In the genomic region with DNA sequence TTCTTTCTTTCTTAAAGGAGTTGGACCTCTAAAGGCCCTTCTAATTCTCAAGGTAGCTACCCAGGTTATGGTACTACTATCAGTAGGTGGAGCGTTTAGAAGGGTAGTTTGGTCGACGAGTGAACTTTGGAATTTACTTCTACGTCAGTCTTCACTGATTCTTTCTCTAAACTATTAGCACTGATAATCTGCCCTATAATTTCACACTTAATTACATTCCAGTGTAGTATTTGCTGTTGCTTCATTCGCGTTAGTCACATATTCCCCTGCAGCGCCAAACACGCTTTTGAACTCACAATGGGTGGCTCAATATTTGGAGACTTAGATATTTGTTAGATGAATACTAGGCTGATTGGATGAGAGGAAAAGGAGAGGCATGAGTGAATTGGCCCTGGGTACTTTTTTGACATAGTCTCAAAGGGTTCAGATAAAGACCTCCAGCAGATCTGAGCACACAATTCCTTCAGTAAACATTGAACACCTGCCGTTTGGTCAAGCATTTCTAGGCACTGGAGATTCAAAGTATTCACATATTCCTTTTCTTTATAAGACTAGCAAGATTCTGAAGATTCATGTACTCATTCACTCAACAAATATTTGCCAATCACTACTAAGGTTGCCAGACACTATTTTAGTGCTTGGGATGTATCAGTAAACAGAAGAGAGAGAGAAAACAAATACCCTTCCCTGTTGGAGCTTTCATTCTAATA, we compare ENCODE assay signal across 8 cellular contexts. TPM values are rescaled to one million over a fixed set of nuclear protein-coding genes. Genes with fewer than 3 reads are reported as not detected.
DNase-seq lines count a peak whose midpoint lies in the region; ATAC-seq and TF ChIP-seq lines count a peak whose summit lies in the region.

No MANE protein-coding gene starts in this region.

- ATAC-seq in HCT116 = peak; percentile 18
- ATAC-seq in mucosa of descending colon = peak; percentile 49

- POLR2A ChIA-PET in HCT116 (lab: Charles Lee) (no interaction called here), OCI-LY7 (lab: Charles Lee) (interaction anchor here (0.5 to 0.7 kb wide), 4 partner anchors 35 to 345 kb away, joined by 3 read pairs; no protein-coding TSS in a partner anchor)

- H3K27ac ChIP-seq in HCT116 (ENCODE audit: low read depth, low read length) (peak overlapping the region; percentile 85), OCI-LY7 (ENCODE audit: low read depth, low read length, poor library complexity, severe bottlenecking) (peak overlapping the region; percentile 14), duodenal mucosa (ENCODE audit: low read depth, low read length) (peak overlapping the region; percentile 98)

- H3K4me1 ChIP-seq in HCT116 (ENCODE audit: control insufficient read depth in 1 of 2, insufficient read depth in 2 of 2, low read length in 2 of 2) (peaks cover 0 to 19% of the 10 kb centered on the region in 2 experiments; a peak in 3 of 4 replicates), OCI-LY7 (ENCODE audit: insufficient read depth, low read length, poor library complexity, severe bottlenecking) (peaks cover 25% of the 10 kb centered on the region), duodenal mucosa (ENCODE audit: control insufficient read depth in 1 of 2, insufficient read depth in 2 of 2, low read length in 2 of 2) (peaks cover 16 to 34% of the 10 kb centered on the region in 2 donors), mucosa of descending colon (ENCODE audit: low read depth) (peaks cover 29% of the 10 kb centered on the region)

- H3K4me2 ChIP-seq in HCT116 (ENCODE audit: low read length) (peak overlapping the region; percentile 81), OCI-LY7 (ENCODE audit: low read length) (peak overlapping the region; percentile 91)

- TF ChIP-seq RAD21 in HCT116 (IDR thresholded peaks at IDR 0.05; ENCODE audit: low read depth) = no peak

- H4K20me1 ChIP-seq in HCT116 (ENCODE audit: insufficient read depth) (peaks cover 18% of the 10 kb centered on the region), OCI-LY7 (ENCODE audit: insufficient read depth, low read length) (peaks cover 21% of the 10 kb centered on the region)

- no peaks in the 10 kb centered on the region for H3K36me3 ChIP-seq in HCT116 (ENCODE audit: control insufficient read depth in 1 of 2, insufficient read depth in 2 of 2, low read length in 2 of 2)
- no peaks in the 10 kb centered on the region; the same call in 1 of the 2 replicates for H3K36me3 ChIP-seq in OCI-LY7 (ENCODE audit: insufficient read depth, low read length)
- H3K36me3 ChIP-seq in duodenal mucosa (ENCODE audit: control insufficient read depth in 1 of 2, insufficient read depth in 2 of 2, low read length in 2 of 2) = no peaks in the 10 kb centered on the region
- no peaks in the 10 kb centered on the region for H3K36me3 ChIP-seq in mucosa of descending colon (ENCODE audit: low read depth)

- peak; percentile 45 for DNase-seq in COLO668 (lab: John Stamatoyannopoulos, UW; ENCODE audit: unreplicated experiment)
- no peak for DNase-seq in HCT116 (ENCODE audit: low read depth, low spot score)
- DNase-seq in OCI-LY7 (ENCODE audit: low spot score) = no peak
- no peak for DNase-seq in mucosa of descending colon
- DNase-seq in KBM-7 = no peak
- no peak for DNase-seq in amniotic stem cell (lab: John Stamatoyannopoulos, UW)
- DNase-seq in globus pallidus (ENCODE audit: low spot score) = no peak

- H3K9me2 ChIP-seq in HCT116 (ENCODE audit: insufficient read depth) = no peaks in the 10 kb centered on the region
- H3K9me2 ChIP-seq in OCI-LY7 (ENCODE audit: insufficient read depth, low read length) = no peaks in the 10 kb centered on the region

- TSS peak; percentile 79 for BruUV-seq in HCT116 (replicated peaks; lab: Mats Ljungman, UMichigan)
- BruUV-seq in OCI-LY7 (replicated peaks; lab: Mats Ljungman, UMichigan) = TSS peak; percentile 90

- CTCF ChIA-PET in HCT116 (lab: Charles Lee) (no interaction called here), OCI-LY7 (lab: Charles Lee; ENCODE audit: unreplicated experiment) (no interaction called here)

- TF ChIP-seq POLR2A in HCT116 (IDR thresholded peaks at IDR 0.05; ENCODE audit: borderline replicate concordance, extremely low read depth, insufficient read depth, insufficient read length) = no peak

- H3K79me2 ChIP-seq in HCT116 (ENCODE audit: insufficient read depth, low read length) (peaks cover 45% of the 10 kb centered on the region), OCI-LY7 (ENCODE audit: insufficient read depth, low read depth, low read length) (peaks cover 47% of the 10 kb centered on the region)

- H3K27me3 ChIP-seq in HCT116 (ENCODE audit: insufficient read depth, low read length) (no peaks in the 10 kb centered on the region), duodenal mucosa (ENCODE audit: control insufficient read depth in 1 of 2, insufficient read depth in 2 of 2, low read length in 2 of 2) (no peaks in the 10 kb centered on the region)

- H3K9ac ChIP-seq in HCT116 (ENCODE audit: low read length) = peak overlapping the region; percentile 71
- peak overlapping the region; percentile 92 to 98 for H3K9ac ChIP-seq in duodenal mucosa (ENCODE audit: low read depth in 1 of 2, low read length in 2 of 2)

- H3K9me3 ChIP-seq in HCT116 (ENCODE audit: control insufficient read depth in 1 of 2, insufficient read depth in 1 of 2, low read depth in 1 of 2, low read length in 2 of 2) (no peaks in the 10 kb centered on the region), OCI-LY7 (ENCODE audit: low read length) (no peaks in the 10 kb centered on the region), duodenal mucosa (ENCODE audit: control insufficient read depth in 1 of 2, low read length in 2 of 2) (no peaks in the 10 kb centered on the region), mucosa of descending colon (no peaks in the 10 kb centered on the region)

- H3K4me3 ChIP-seq in HCT116 (replicated peaks in 1 of 2; ENCODE audit: low read depth in 1 of 2, low read length in 2 of 2) (peak overlapping the region; percentile 64 to 95), OCI-LY7 (ENCODE audit: low read depth, low read length, poor library complexity, severe bottlenecking) (peak overlapping the region; percentile 97), duodenal mucosa (ENCODE audit: low read depth in 1 of 2, low read length in 2 of 2) (peak overlapping the region; percentile 92 to 93), mucosa of descending colon (peak overlapping the region; percentile 96)

- intact Hi-C loops in HCT116 (cut with micrococcal nuclease) = loop anchor here (5.0 kb wide), 1 partner anchor 121 kb away; a partner anchor contains a TSS
- intact Hi-C loops in OCI-LY7 (cut with micrococcal nuclease; ENCODE audit: unreplicated experiment) = loop anchor here (2.0 to 10.0 kb wide), 3 partner anchors 121 to 429 kb away; a partner anchor contains a TSS
- intact Hi-C loops in mucosa of descending colon (cut with DNase I, micrococcal nuclease) = loop anchor here in 1 of 2 donors (2.0 kb wide), 1 partner anchor 21 kb away; no protein-coding TSS in a partner anchor

- in situ Hi-C loops in KBM-7 (cut with MboI; ENCODE audit: low pct_unique_long_range_greater_than_20kb, low sequenced_read_pairs) = loop anchor here (25.0 kb wide), 1 partner anchor 401 kb away; a partner anchor contains a TSS

- RAD21 ChIA-PET in HCT116 (lab: Charles Lee; ENCODE audit: low non-redundant PET in 1 of 2, low total read pairs in 2 of 2, uncharacterized antibody in 2 of 2, unreplicated experiment in 2 of 2) = no interaction called here

- peak overlapping the region; percentile 10 for H2AFZ ChIP-seq in HCT116 (ENCODE audit: low read depth, low read length, poor library complexity, severe bottlenecking)
- peak overlapping the region; percentile 94 for H2AFZ ChIP-seq in OCI-LY7 (ENCODE audit: low read length)

- TF ChIP-seq CTCF in HCT116 (IDR thresholded peaks at IDR 0.05 in 2 of 3, conservative IDR thresholded peaks at IDR 0.05 in 1 of 3; ENCODE audit: borderline replicate concordance in 1 of 3, insufficient read depth in 1 of 3, low read depth in 2 of 3, low read length in 2 of 3) (no peak), OCI-LY7 (conservative IDR thresholded peaks at IDR 0.05; ENCODE audit: low read length) (no peak), mucosa of descending colon (IDR thresholded peaks at IDR 0.05) (no peak)

TF ChIP-seq in HCT116, 20 proteins besides CTCF, POLR2A, EP300 and RAD21 (continues in another document):
- TF ChIP-seq POLR2AphosphoS5 (IDR thresholded peaks at IDR 0.05; ENCODE audit: low read depth, low read length) (no peak), CEBPB (IDR thresholded peaks at IDR 0.05; ENCODE audit: low read depth) (no peak), EZH2phosphoT487 (IDR thresholded peaks at IDR 0.05; ENCODE audit: borderline replicate concordance) (no peak), ZNF274 (IDR thresholded peaks at IDR 0.05; ENCODE audit: low read depth, low read length) (no peak), YY1 (IDR thresholded peaks at IDR 0.05; ENCODE audit: extremely low read depth, insufficient replicate concordance, low read depth, low read length) (no peak), EGR1 (IDR thresholded peaks at IDR 0.05; ENCODE audit: low read depth) (no peak), SP1 (IDR thresholded peaks at IDR 0.05; ENCODE audit: low read depth) (no peak), EZH2 (IDR thresholded peaks at IDR 0.05) (no peak)
- TF ChIP-seq, protein P1, sequence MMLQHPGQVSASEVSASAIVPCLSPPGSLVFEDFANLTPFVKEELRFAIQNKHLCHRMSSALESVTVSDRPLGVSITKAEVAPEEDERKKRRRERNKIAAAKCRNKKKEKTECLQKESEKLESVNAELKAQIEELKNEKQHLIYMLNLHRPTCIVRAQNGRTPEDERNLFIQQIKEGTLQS (IDR thresholded peaks at IDR 0.05) = no peak

RNA-seq across cellular contexts. Expression of a gene that starts 0.9 kb away (rescaled TPM):
- total RNA-seq in HCT116 (2021; ENCODE audit: unreplicated experiment) = 51.1 TPM
- polyA plus RNA-seq in HCT116 (2012) = 18.0 and 18.9 TPM in 2 replicates
- total RNA-seq in OCI-LY7 (2014; rRNA removed; shearing (Covaris generic)) = 27.6 and 34.8 TPM in 2 replicates
- total RNA-seq in OCI-LY7 (2022) = 43.1 and 49.7 TPM in 2 replicates
- 10 to 100 TPM; 47.0 to 57.3 (median 53.4) TPM for total RNA-seq in mucosa of descending colon

RNA-seq across cellular contexts. Expression of a gene that starts 44.6 kb away (rescaled TPM):
- total RNA-seq in HCT116 (2021; ENCODE audit: unreplicated experiment) (4.9 TPM), OCI-LY7 (2022) (not detected in 2 replicates), mucosa of descending colon (10 to 100 TPM; 13.3 to 18.9 (median 14.5) TPM)
- polyA plus RNA-seq in HCT116 (2012) = 3.7 and 5.1 TPM in 2 replicates
- not detected in 2 replicates for total RNA-seq in OCI-LY7 (2014; rRNA removed; shearing (Covaris generic))

Comparison
In these comparisons a context has a peak if more than half of its experiments do, and no peak if none do; other contexts are left out.
1. H3K27ac ChIP-seq: peak in every context shown above with its lines; median percentile 98 in duodenal mucosa; 85 in HCT116; 14 in OCI-LY7.